ENCODE assay signal across 22 cellular contexts in the genomic region with DNA sequence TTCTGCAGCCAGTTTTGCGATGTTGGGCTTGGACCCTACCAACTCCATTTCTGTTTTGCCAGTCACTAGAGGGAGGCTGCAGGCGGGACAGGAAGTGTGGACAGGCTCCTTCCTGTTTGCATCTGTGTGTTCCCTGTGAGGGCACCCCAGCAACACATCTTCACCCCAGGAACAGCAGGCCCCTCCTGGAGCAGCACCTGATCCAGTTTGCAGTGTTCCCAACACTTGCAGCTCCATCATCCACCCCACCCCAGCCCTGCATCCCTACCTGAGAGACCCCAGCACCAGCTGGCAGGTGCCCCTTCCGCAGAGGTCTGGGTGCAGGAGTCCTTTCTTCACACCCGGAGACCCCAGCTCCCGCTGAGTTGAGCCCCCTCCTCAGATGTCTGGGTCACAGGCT. TPM values are rescaled to one million over a fixed set of nuclear protein-coding genes. Genes with fewer than 3 reads are reported as not detected.
DNase-seq lines count a peak whose midpoint lies in the region; ATAC-seq and TF ChIP-seq lines count a peak whose summit lies in the region.
"Had no signal": no experiment of that assay in that cellular context is flagged by ENCODE, and none has a peak within 500 bp of the region (broad histone marks: within the 10 kb centered on the region; RNA-seq: fewer than 3 reads in every experiment).

No MANE protein-coding gene starts in this region.

- no peaks in the 10 kb centered on the region for H3K36me3 Mint-ChIP-seq in mesothelial cell of epicardium
- H3K36me3 Mint-ChIP-seq: activated naive CD4-positive, alpha-beta T cell treated with anti-CD3 and anti-CD28 coated beads, Interleukin-2, amount 50 U/mL, for 72 hours; stimulated activated effector memory CD8-positive, alpha-beta T cell treated with anti-CD3 and anti-CD28 coated beads, Interleukin-12 subunit alpha, Interleukin-12 subunit beta, amount 100 ng/mL, for 72 hours had no signal

- no peak overlapping the region for H3K4me2 ChIP-seq in DND-41 (ENCODE audit: insufficient read depth, low read length)
- no peak overlapping the region for H3K4me2 ChIP-seq in OCI-LY7 (ENCODE audit: low read length)

- intact Hi-C loops in OCI-LY7 (cut with micrococcal nuclease; ENCODE audit: unreplicated experiment) = no loop called here

- no peaks in the 10 kb centered on the region for H3K27me3 Mint-ChIP-seq in mesothelial cell of epicardium (ENCODE audit: low read depth)

- H3K4me1 ChIP-seq in DND-41 (ENCODE audit: insufficient read depth, low read length) (peaks cover 8% of the 10 kb centered on the region), OCI-LY7 (ENCODE audit: insufficient read depth, low read length, poor library complexity, severe bottlenecking) (no peaks in the 10 kb centered on the region)
- H3K4me1 ChIP-seq: Caco-2 had no signal

- H3K9me2 ChIP-seq in OCI-LY7 (ENCODE audit: insufficient read depth, low read length) = no peaks in the 10 kb centered on the region

- no peaks in the 10 kb centered on the region for H3K27me3 ChIP-seq in DND-41 (ENCODE audit: insufficient read depth, low read length, poor library complexity)
- H3K27me3 ChIP-seq: thyroid gland had no signal

- H4K20me1 ChIP-seq in DND-41 (ENCODE audit: insufficient read depth, low read length) (no peaks in the 10 kb centered on the region), OCI-LY7 (ENCODE audit: insufficient read depth, low read length) (no peaks in the 10 kb centered on the region)

- POLR2A ChIA-PET in OCI-LY7 (lab: Charles Lee) = interaction anchor here (0.6 to 1.1 kb wide), 3 partner anchors 11 to 57 kb away, joined by 3 read pairs; no protein-coding TSS in a partner anchor

- H2AFZ ChIP-seq in DND-41 (ENCODE audit: low read depth, low read length) = peak overlapping the region; percentile 79
- peak overlapping the region; percentile 40 for H2AFZ ChIP-seq in OCI-LY7 (ENCODE audit: low read length)

- H3K27ac ChIP-seq in DND-41 (ENCODE audit: low read length) (no peak overlapping the region), OCI-LY7 (ENCODE audit: low read depth, low read length, poor library complexity, severe bottlenecking) (no peak overlapping the region)
- H3K27ac ChIP-seq: thyroid gland had no signal

- in situ Hi-C loops in GM13976 (cut with MboI; ENCODE audit: low sequenced_read_pairs, unreplicated experiment) = no loop called here

- H3K36me3 ChIP-seq in DND-41 (ENCODE audit: insufficient read depth, low read length) (no peaks in the 10 kb centered on the region), OCI-LY7 (ENCODE audit: insufficient read depth, low read length) (no peaks in the 10 kb centered on the region)
- H3K36me3 ChIP-seq: thyroid gland had no signal

- CTCF ChIA-PET in OCI-LY7 (lab: Charles Lee; ENCODE audit: unreplicated experiment) = interaction anchor here (0.6 kb wide), 1 partner anchor 13 kb away, joined by 3 read pairs; no protein-coding TSS in a partner anchor

- H3K4me3 Mint-ChIP-seq in mesothelial cell of epicardium = no peak overlapping the region
- H3K4me3 Mint-ChIP-seq: stimulated activated effector memory CD8-positive, alpha-beta T cell treated with anti-CD3 and anti-CD28 coated beads, Interleukin-12 subunit alpha, Interleukin-12 subunit beta, amount 100 ng/mL, for 72 hours had no signal

- peak; percentile 41 to 46 for DNase-seq in AML-193 (lab: John Stamatoyannopoulos, UW)
- DNase-seq in DND-41 = peak; percentile 36
- DNase-seq in OCI-LY7 (ENCODE audit: low spot score) = peak; percentile 23
- DNase-seq in mesothelial cell of epicardium (ENCODE audit: low spot score in 2 of 2, unreplicated experiment in 2 of 2) = no peak
- DNase-seq in NCI-H1436 (lab: John Stamatoyannopoulos, UW) = no peak
- DNase-seq in GM13976 (ENCODE audit: low spot score) = no peak
- DNase-seq: activated CD4-positive, alpha-beta T cell treated with anti-CD3 and anti-CD28 coated beads, Interleukin-2, amount 50 U/mL, for 4 hours; activated T-cell treated with anti-CD3 and anti-CD28 coated beads, Interleukin-2, amount 50 U/mL, for 48 hours; Caco-2; EL; mucosa of descending colon; NCI-H1048; NCI-H2029 treated with DMSO at 0.1 percent for 48 hours; stimulated activated CD4-positive, alpha-beta T cell treated with anti-CD3 and anti-CD28 coated beads, Interleukin-15, amount 100 ng/mL, for 24 hours had no signal

- ATAC-seq in DND-41 (ENCODE audit: insufficient read depth, low read depth) (peak; percentile 66; the same call in 2 of the 3 replicates), HG03108 (IDR thresholded peaks at IDR 0.05; ENCODE audit: unreplicated experiment) (no peak), HG03432 (IDR thresholded peaks at IDR 0.05; ENCODE audit: unreplicated experiment) (no peak)
- ATAC-seq: activated naive CD4-positive, alpha-beta T cell treated with anti-CD3 and anti-CD28 coated beads, Interleukin-2, amount 50 U/mL, for 72 hours; mucosa of descending colon; stimulated activated effector memory CD8-positive, alpha-beta T cell treated with anti-CD3 and anti-CD28 coated beads, Interleukin-12 subunit alpha, Interleukin-12 subunit beta, amount 100 ng/mL, for 72 hours had no signal

- H3K9ac ChIP-seq in DND-41 (ENCODE audit: low read depth, low read length) = no peak overlapping the region

- no peaks in the 10 kb centered on the region for H3K9me3 Mint-ChIP-seq in mesothelial cell of epicardium
- H3K9me3 Mint-ChIP-seq: stimulated activated effector memory CD8-positive, alpha-beta T cell treated with anti-CD3 and anti-CD28 coated beads, Interleukin-12 subunit alpha, Interleukin-12 subunit beta, amount 100 ng/mL, for 72 hours had no signal

- H3K4me3 ChIP-seq in DND-41 (ENCODE audit: low read depth in 1 of 2, low read length in 2 of 2) = no peak overlapping the region
- no peak overlapping the region for H3K4me3 ChIP-seq in OCI-LY7 (ENCODE audit: low read depth, low read length, poor library complexity, severe bottlenecking)
- H3K4me3 ChIP-seq: mucosa of descending colon, thyroid gland had no signal

- BruUV-seq in OCI-LY7 (replicated peaks; lab: Mats Ljungman, UMichigan) = no TSS peak

- no peaks in the 10 kb centered on the region for H3K9me3 ChIP-seq in DND-41 (ENCODE audit: insufficient read depth, low read length, severe bottlenecking)
- H3K9me3 ChIP-seq in OCI-LY7 (ENCODE audit: low read length) = no peaks in the 10 kb centered on the region
- H3K9me3 ChIP-seq: Caco-2, mucosa of descending colon, thyroid gland had no signal

- H3K4me1 Mint-ChIP-seq in mesothelial cell of epicardium = peaks cover 44% of the 10 kb centered on the region

- no peaks in the 10 kb centered on the region for H3K79me2 ChIP-seq in DND-41 (ENCODE audit: insufficient read depth, low read length)
- no peaks in the 10 kb centered on the region for H3K79me2 ChIP-seq in OCI-LY7 (ENCODE audit: insufficient read depth, low read depth, low read length)

- TF ChIP-seq CTCF in DND-41 (IDR thresholded peaks at IDR 0.05; ENCODE audit: borderline replicate concordance, extremely low read depth, low read length, poor library complexity, severe bottlenecking) (no peak), OCI-LY7 (conservative IDR thresholded peaks at IDR 0.05; ENCODE audit: low read length) (no peak), mesothelial cell of epicardium (IDR thresholded peaks at IDR 0.05; ENCODE audit: unreplicated experiment) (no peak), GM13976 (IDR thresholded peaks at IDR 0.05; ENCODE audit: borderline replicate concordance, control extremely low read depth, extremely low read depth, insufficient read depth, missing control alignments) (no peak)

- peak overlapping the region; percentile 77 for H3K27ac Mint-ChIP-seq in mesothelial cell of epicardium
- H3K27ac Mint-ChIP-seq: stimulated activated effector memory CD8-positive, alpha-beta T cell treated with anti-CD3 and anti-CD28 coated beads, Interleukin-12 subunit alpha, Interleukin-12 subunit beta, amount 100 ng/mL, for 72 hours had no signal

RNA-seq across cellular contexts. Expression of a gene that starts 7.4 kb away (rescaled TPM):
- not detected in 2 replicates for total RNA-seq in OCI-LY7 (2014; rRNA removed; shearing (Covaris generic))
- not detected in 2 replicates for total RNA-seq in OCI-LY7 (2022)
- not detected in 3 replicates for total RNA-seq in mesothelial cell of epicardium
- total RNA-seq: activated naive CD4-positive, alpha-beta T cell treated with anti-CD3 and anti-CD28 coated beads, Interleukin-2, amount 50 U/mL, for 72 hours; Caco-2; glomerular endothelial cell; renal cortical epithelial cell; thyroid gland had no signal

RNA-seq across cellular contexts. Expression of a gene that starts 34.1 kb away (rescaled TPM):
- 0.13 TPM in 1 of 2 replicates, not detected in the other for total RNA-seq in OCI-LY7 (2014; rRNA removed; shearing (Covaris generic))
- 0.31 TPM in 1 of 2 replicates, not detected in the other for total RNA-seq in OCI-LY7 (2022)
- total RNA-seq in mesothelial cell of epicardium = 0.98 to 1.7 TPM (median 1.1 TPM) in 3 replicates
- total RNA-seq: Caco-2, glomerular endothelial cell, Right ventricle myocardium inferior had no signal

RNA-seq across cellular contexts. Expression of a gene that starts 35.4 kb away (rescaled TPM):
- total RNA-seq in OCI-LY7 (2014; rRNA removed; shearing (Covaris generic)) = 7.7 and 8.6 TPM in 2 replicates
- 9.2 and 10.2 TPM in 2 replicates for total RNA-seq in OCI-LY7 (2022)
- total RNA-seq in mesothelial cell of epicardium = 9.1 to 9.9 TPM (median 9.7 TPM) in 3 replicates

RNA-seq across cellular contexts. Expression of a gene that starts 51.0 kb away (rescaled TPM):
- 25.1 and 31.5 TPM in 2 replicates for total RNA-seq in OCI-LY7 (2014; rRNA removed; shearing (Covaris generic))
- total RNA-seq in OCI-LY7 (2022) (18.3 and 22.9 TPM in 2 replicates), mesothelial cell of epicardium (5.2 to 5.8 TPM (median 5.4 TPM) in 3 replicates)

Comparison
In these comparisons a context has a peak if more than half of its experiments do, and no peak if none do; other contexts are left out.
1. DNase-seq: peak in AML-193 (2 of 2), DND-41 (single experiment) and OCI-LY7 (single experiment); none in mesothelial cell of epicardium (0 of 2), NCI-H1436 (single experiment) and GM13976 (single experiment).